23 cellular contexts compared by ENCODE assay signal in the genomic region with DNA sequence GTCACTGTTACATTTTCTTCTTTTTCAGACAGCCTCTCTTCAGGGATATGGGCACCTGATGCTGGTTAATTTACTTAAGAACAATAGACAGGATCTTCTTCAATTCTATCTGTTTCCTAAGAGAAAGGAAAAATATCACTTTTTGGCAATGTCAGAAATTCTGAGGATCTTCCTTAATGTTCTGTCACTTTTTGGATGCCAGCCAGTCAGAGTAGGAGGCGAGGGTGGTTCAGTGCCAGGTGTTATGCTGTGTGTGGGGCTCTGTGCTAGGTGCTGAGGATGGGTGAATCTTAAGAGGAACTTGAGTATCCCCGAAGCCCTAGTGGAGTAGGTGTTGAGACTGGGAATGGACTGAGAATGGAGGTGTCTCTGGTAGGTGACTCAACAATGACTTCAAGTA.
"Had no signal": no experiment of that assay in that cellular context is flagged by ENCODE, and none has a peak within 500 bp of the region (broad histone marks: within the 10 kb centered on the region; RNA-seq: fewer than 3 reads in every experiment).

No MANE protein-coding gene starts in this region.

- DNase-seq: IMR-90; Karpas-422; KG1; MG63; NCI-H1092; NCI-H1105 treated with DMSO at 0.1 percent for 48 hours; NCI-H1417 treated with DMSO at 0.1 percent for 48 hours; NCI-H146; NCI-H1694 treated with DMSO at 0.1 percent for 48 hours; NCI-H1930; NCI-H2081; NCI-H2107; NCI-H2171 treated with DMSO at 0.1 percent for 48 hours; NCI-H345; NCI-H446 treated with DMSO at 0.1 percent for 48 hours; NCI-H510A treated with DMSO at 0.1 percent for 48 hours; NCI-H526 treated with DMSO at 0.1 percent for 48 hours; NCI-H774; NK-92 treated with Interleukin-12 subunit alpha and Interleukin-12 subunit beta, amount 100 ng/mL, for 24 hours; PC-3; SHP77; SK-N-SH; SW 1271 had no signal
